ENCODE assay signal across 26 cellular contexts in genomic region chr4:93346840-93347239, GRCh38.
"Had no signal": no experiment of that assay in that cellular context is flagged by ENCODE, and none has a peak within 500 bp of the region (broad histone marks: within the 10 kb centered on the region; RNA-seq: fewer than 3 reads in every experiment).

No MANE protein-coding gene starts in this region.

- DNase-seq: heart right ventricle; immature natural killer cell; kidney; left ventricle myocardium inferior; mesendoderm; naive B cell; natural killer cell; nephron progenitor cell; ovary; retina; stimulated activated CD4-positive, alpha-beta T cell treated with anti-CD3 and anti-CD28 coated beads, Interleukin-12 subunit alpha, Interleukin-12 subunit beta, amount 100 ng/mL, for 4 hours; stimulated activated CD4-positive, alpha-beta T cell treated with anti-CD3 and anti-CD28 coated beads, Interleukin-15, amount 100 ng/mL, for 24 hours; stimulated activated CD4-positive, alpha-beta T cell treated with anti-CD3 and anti-CD28 coated beads, Interleukin-2, amount 100 ng/mL, for 24 hours; stimulated activated CD4-positive, alpha-beta T cell treated with anti-CD3 and anti-CD28 coated beads, Interleukin-4, amount 100 ng/mL, for 1 hour; stimulated activated naive B cell treated with anti-CD40 and anti-IgM and Interleukin-4, amounts not matched to agents 10 μg/mL and 1 μg/mL and 100 μg/mL, for 72 hours; stimulated activated naive CD8-positive, alpha-beta T cell treated with anti-CD3 and anti-CD28 coated beads, Interleukin-15, Interleukin-2, amounts not matched to agents 100 U/mL and 50 U/mL, for 24 hours; stomach; testis; thyroid gland; transverse colon; upper lobe of right lung had no signal

- H3K9me3 ChIP-seq: heart right ventricle, left ventricle myocardium inferior, ovary, prostate gland, stomach, testis, transverse colon, upper lobe of right lung had no signal

- H3K4me1 ChIP-seq: heart right ventricle, left ventricle myocardium inferior, prostate gland, stomach, testis, thyroid gland, transverse colon, upper lobe of right lung had no signal

- H3K27me3 Mint-ChIP-seq: naive B cell; stimulated activated naive B cell treated with anti-CD40 and anti-IgM and Interleukin-4, amounts not matched to agents 10 μg/mL and 1 μg/mL and 100 μg/mL, for 72 hours had no signal

- H3K27me3 ChIP-seq: heart right ventricle, hepatocyte, ovary, stomach, testis, thyroid gland, transverse colon, upper lobe of right lung had no signal

- H3K36me3 ChIP-seq: heart right ventricle, left ventricle myocardium inferior, ovary, prostate gland, stomach, thyroid gland, transverse colon, upper lobe of right lung had no signal

- H3K9me3 Mint-ChIP-seq: nephron progenitor cell had no signal

- H3K79me2 ChIP-seq: hepatocyte had no signal

- H3K4me1 Mint-ChIP-seq: immature natural killer cell; mesothelial cell of epicardium; naive B cell; natural killer cell; nephron progenitor cell; stimulated activated naive B cell treated with anti-CD40 and anti-IgM and Interleukin-4, amounts not matched to agents 10 μg/mL and 1 μg/mL and 100 μg/mL, for 72 hours had no signal

- H3K4me3 ChIP-seq: heart right ventricle, hepatocyte, left ventricle myocardium inferior, lung, ovary, prostate gland, skin epidermis, stomach, testis, thyroid gland, transverse colon, upper lobe of right lung had no signal

- H3K36me3 Mint-ChIP-seq: immature natural killer cell; mesothelial cell of epicardium; naive B cell; natural killer cell; stimulated activated naive B cell treated with anti-CD40 and anti-IgM and Interleukin-4, amounts not matched to agents 10 μg/mL and 1 μg/mL and 100 μg/mL, for 72 hours had no signal

- H3K27ac Mint-ChIP-seq: immature natural killer cell; mesothelial cell of epicardium; naive B cell; natural killer cell; nephron progenitor cell; stimulated activated naive B cell treated with anti-CD40 and anti-IgM and Interleukin-4, amounts not matched to agents 10 μg/mL and 1 μg/mL and 100 μg/mL, for 72 hours had no signal

- H3K4me2 ChIP-seq: hepatocyte had no signal

- H2AFZ ChIP-seq: hepatocyte had no signal

- H3K4me3 Mint-ChIP-seq: immature natural killer cell; mesothelial cell of epicardium; naive B cell; natural killer cell; nephron progenitor cell; stimulated activated naive B cell treated with anti-CD40 and anti-IgM and Interleukin-4, amounts not matched to agents 10 μg/mL and 1 μg/mL and 100 μg/mL, for 72 hours had no signal

- H3K27ac ChIP-seq: heart right ventricle, hepatocyte, left ventricle myocardium inferior, ovary, prostate gland, skin epidermis, stomach, testis, thyroid gland, transverse colon, upper lobe of right lung had no signal
